In genomic region chr17:64781013-64781392, GRCh38 we compare ENCODE assay signal across 8 cellular contexts.
DNase-seq lines count a peak whose midpoint lies in the region; ATAC-seq, FAIRE-seq and TF ChIP-seq lines count a peak whose summit lies in the region.

No MANE protein-coding gene starts in this region.

- TF ChIP-seq POLR2A in K562 (conservative IDR thresholded peaks at IDR 0.05): no peak
- TF ChIP-seq POLR2A in HepG2 (IDR thresholded peaks at IDR 0.05; ENCODE audit: insufficient read depth in 1 of 2, low read depth in 2 of 2, low read length in 2 of 2): no peak
- no peak for TF ChIP-seq POLR2A in uterus (IDR thresholded peaks at IDR 0.05)

- POLR2A ChIA-PET in K562 (lab: Yijun Ruan, JAX) (no interaction called here), HepG2 (lab: Yijun Ruan, JAX) (no interaction called here)

- no peak for TF ChIP-seq RAD21 in K562 (CRISPR knock-in tag; conservative IDR thresholded peaks at IDR 0.05 in 1 of 2, IDR thresholded peaks at IDR 0.05 in 1 of 2)
- no peak for TF ChIP-seq RAD21 in HepG2 (CRISPR knock-in tag; IDR thresholded peaks at IDR 0.05)

- ATAC-seq in K562 (no peak), HepG2 (no peak), HG03108 (IDR thresholded peaks at IDR 0.05; ENCODE audit: unreplicated experiment) (no peak)

- H3K27me3 ChIP-seq in K562 (ENCODE audit: control insufficient read depth in 2 of 2, insufficient read depth in 2 of 2, low read length in 2 of 2): no peaks in the 10 kb centered on the region
- H3K27me3 ChIP-seq in HepG2 (ENCODE audit: control insufficient read depth in 1 of 2, insufficient read depth in 2 of 2, low read length in 2 of 2): no peaks in the 10 kb centered on the region
- peaks cover 11 to 25% of the 10 kb centered on the region in 2 donors for H3K27me3 ChIP-seq in uterus

- FAIRE-seq in K562 (lab: Jason Lieb, UNC) (no peak), HepG2 (lab: Jason Lieb, UNC) (no peak)

- no peak for TF ChIP-seq CTCF in K562 (IDR thresholded peaks at IDR 0.05 in 2 of 3, conservative IDR thresholded peaks at IDR 0.05 in 1 of 3; ENCODE audit: insufficient read depth in 2 of 3, low read depth in 1 of 3, low read length in 3 of 3)
- no peak for TF ChIP-seq CTCF in HepG2 (CRISPR knock-in tag; IDR thresholded peaks at IDR 0.05)
- TF ChIP-seq CTCF in uterus (IDR thresholded peaks at IDR 0.05): no peak

- H3K4me3 ChIP-seq in K562: no peak overlapping the region
- no peak overlapping the region for H3K4me3 ChIP-seq in HepG2 (replicated peaks in 1 of 3; ENCODE audit: insufficient read depth in 1 of 3, low read depth in 2 of 3, low read length in 3 of 3)
- H3K4me3 ChIP-seq in uterus: peak overlapping the region; percentile 23 to 24

- DNase-seq in stimulated activated CD4-positive, alpha-beta T cell treated with anti-CD3 and anti-CD28 coated beads, Interleukin-15, amount 100 ng/mL, for 24 hours: peak; percentile 22
- DNase-seq in stimulated activated CD4-positive, alpha-beta T cell treated with anti-CD3 and anti-CD28 coated beads, Interleukin-2, amount 100 ng/mL, for 24 hours: no peak
- no peak for DNase-seq in K562 (ENCODE audit: extremely low read depth in 1 of 4, low spot score in 3 of 4)
- DNase-seq in HepG2 (ENCODE audit: low spot score): no peak
- no peak for DNase-seq in uterus
- no peak for DNase-seq in MV-4-11 (lab: John Stamatoyannopoulos, UW)
- DNase-seq in OCI-M1 (lab: John Stamatoyannopoulos, UW): no peak

- H2AFZ ChIP-seq in K562 (ENCODE audit: low read depth, low read length) (no peak overlapping the region), HepG2 (ENCODE audit: low read length) (no peak overlapping the region)

- H3K4me2 ChIP-seq in K562 (ENCODE audit: insufficient read depth, low read length) (no peak overlapping the region), HepG2 (ENCODE audit: low read depth, low read length) (no peak overlapping the region)

- WGBS in K562 (ENCODE audit: insufficient coverage, low coverage, missing lambda C conversion rate): 96% methylated on average over 5 of the region's 31 CpGs
- WGBS in HepG2 (ENCODE audit: low lambda C conversion rate): 97% methylated on average over 31 of the region's 31 CpGs

- H3K9me3 ChIP-seq in K562 (replicated peaks; ENCODE audit: control insufficient read depth, insufficient read depth, low read depth, low read length) (no peaks in the 10 kb centered on the region), HepG2 (ENCODE audit: low read length) (no peaks in the 10 kb centered on the region), uterus (no peaks in the 10 kb centered on the region)

- CTCF ChIA-PET in K562 (lab: Yijun Ruan, JAX; ENCODE audit: low intra/inter-chr PET ratio) (no interaction called here), HepG2 (lab: Yijun Ruan, JAX; ENCODE audit: low intra/inter-chr PET ratio, low total read pairs) (no interaction called here)

- BruUV-seq in K562 (replicated peaks; lab: Mats Ljungman, UMichigan): no TSS peak
- BruUV-seq in HepG2 (replicated peaks; lab: Mats Ljungman, UMichigan): no TSS peak

- peaks cover 3% of the 10 kb centered on the region; the same call in 1 of the 3 replicates for H3K36me3 ChIP-seq in K562 (ENCODE audit: control insufficient read depth, insufficient read depth, low read length)
- no peaks in the 10 kb centered on the region; a peak in 2 of 5 replicates for H3K36me3 ChIP-seq in HepG2 (replicated peaks in 1 of 2; ENCODE audit: control insufficient read depth in 1 of 2, insufficient read depth in 2 of 2, low read length in 2 of 2)
- H3K36me3 ChIP-seq in uterus: no peaks in the 10 kb centered on the region

- TF ChIP-seq EP300 in K562 (IDR thresholded peaks at IDR 0.05; ENCODE audit: low read length): no peak
- no peak for TF ChIP-seq EP300 in HepG2 (IDR thresholded peaks at IDR 0.05; ENCODE audit: low read depth in 2 of 2, low read length in 2 of 2)
- TF ChIP-seq EP300 in HepG2 (CRISPR knock-in tag; IDR thresholded peaks at IDR 0.05; ENCODE audit: borderline replicate concordance): no peak

- H3K79me2 ChIP-seq in K562 (ENCODE audit: control insufficient read depth, insufficient read depth, low read length): no peaks in the 10 kb centered on the region
- no peaks in the 10 kb centered on the region for H3K79me2 ChIP-seq in HepG2 (ENCODE audit: insufficient read depth, low read length)

- H3K27ac ChIP-seq in K562 (ENCODE audit: extremely low read depth, low read depth, low read length): no peak overlapping the region
- no peak overlapping the region for H3K27ac ChIP-seq in HepG2 (ENCODE audit: extremely low read length, insufficient read depth, low read length)
- peak overlapping the region; percentile 34 to 57 for H3K27ac ChIP-seq in uterus

- H3K4me1 ChIP-seq in K562 (replicated peaks in 1 of 2; ENCODE audit: control insufficient read depth in 2 of 2, insufficient read depth in 2 of 2, low read length in 2 of 2): peaks cover 0 to 12% of the 10 kb centered on the region in 2 experiments; a peak in 2 of 5 replicates
- H3K4me1 ChIP-seq in HepG2 (ENCODE audit: insufficient read depth, low read length): peaks cover 20% of the 10 kb centered on the region
- peaks cover 0 to 42% of the 10 kb centered on the region in 2 donors for H3K4me1 ChIP-seq in uterus

- H3K9ac ChIP-seq in K562 (ENCODE audit: insufficient read depth in 1 of 2, low read depth in 2 of 2, low read length in 2 of 2) (no peak overlapping the region), HepG2 (ENCODE audit: insufficient read depth, low read depth, low read length) (no peak overlapping the region)

- H3K9me1 ChIP-seq in K562 (ENCODE audit: control insufficient read depth, insufficient read depth, low read length): no peaks in the 10 kb centered on the region

- no peaks in the 10 kb centered on the region; the same call in 1 of the 2 replicates for H4K20me1 ChIP-seq in K562 (replicated peaks; ENCODE audit: control insufficient read depth, insufficient read depth, low read length)
- H4K20me1 ChIP-seq in HepG2 (ENCODE audit: insufficient read depth, low read length): no peaks in the 10 kb centered on the region

- intact Hi-C loops in K562 (cut with micrococcal nuclease): no loop called here
- intact Hi-C loops in HepG2 (cut with micrococcal nuclease; ENCODE audit: unreplicated experiment): no loop called here
- intact Hi-C loops in uterus (cut with DNase I; ENCODE audit: low total_unique reads): no loop called here

- in situ Hi-C loops in K562 (cut with MboI): no loop called here
- in situ Hi-C loops in HepG2 (cut with HindIII; ENCODE audit: extremely low pct_ligation_motif_present, low pct_unique_long_range_greater_than_20kb): no loop called here

TF ChIP-seq in K562, 482 proteins besides CTCF, POLR2A, EP300 and RAD21:
- TF ChIP-seq ZBTB33 (CRISPR knock-in tag; IDR thresholded peaks at IDR 0.05) (peak; percentile 40; the same call in 1 of the 2 replicates), SNAPC5 (CRISPR knock-in tag; IDR thresholded peaks at IDR 0.05) (no peak), POU5F1 (IDR thresholded peaks at IDR 0.05; ENCODE audit: borderline replicate concordance, low read depth, low read length, partially characterized antibody) (no peak), PCBP1 (IDR thresholded peaks at IDR 0.05; ENCODE audit: low read depth, low read length, poor library complexity, severe bottlenecking) (peak; percentile 9)

TF ChIP-seq in HepG2, 621 proteins besides CTCF, POLR2A, EP300 and RAD21:
- TF ChIP-seq TRIM24 (CRISPR knock-in tag; IDR thresholded peaks at IDR 0.05): no peak
- peak; percentile 77 for TF ChIP-seq HNRNPK (IDR thresholded peaks at IDR 0.05; ENCODE audit: low read depth, low read length, poor library complexity, severe bottlenecking)
- no peak for TF ChIP-seq DR1 (CRISPR knock-in tag; IDR thresholded peaks at IDR 0.05)
- TF ChIP-seq DMAP1 (CRISPR knock-in tag; IDR thresholded peaks at IDR 0.05): no peak
TF ChIP-seq in HepG2: peak in this region for 1.

Comparison
In these comparisons a context has a peak if more than half of its experiments do, and no peak if none do; other contexts are left out.
1. H3K27ac ChIP-seq: peak in uterus (2 of 2); none in K562 (single experiment) and HepG2 (single experiment).
2. H3K4me3 ChIP-seq: peak in uterus (2 of 2); none in K562 (single experiment) and HepG2 (0 of 3).